28 cellular contexts compared by ENCODE assay signal in the genomic region with DNA sequence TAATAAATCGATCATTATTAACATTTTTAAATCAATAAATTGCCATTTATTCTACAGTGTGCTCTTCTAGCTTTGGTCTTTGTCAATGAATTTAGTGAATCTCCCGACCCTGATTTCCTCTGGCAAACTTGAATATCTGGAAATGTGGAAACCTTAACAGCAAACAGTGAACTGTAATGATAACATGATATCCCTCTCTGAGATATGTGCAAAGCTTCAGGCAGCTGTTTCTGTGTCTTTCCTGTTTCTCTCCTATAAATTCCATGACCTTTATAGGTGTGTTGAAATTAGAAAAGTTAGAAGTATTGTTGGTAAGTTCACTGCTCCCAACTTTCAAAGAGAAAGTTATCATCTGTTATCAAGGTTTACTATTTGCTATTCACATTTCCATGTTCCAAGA.
"Had no signal": no experiment of that assay in that cellular context is flagged by ENCODE, and none has a peak within 500 bp of the region (broad histone marks: within the 10 kb centered on the region; RNA-seq: fewer than 3 reads in every experiment).

No MANE protein-coding gene starts in this region.

- H3K36me3 ChIP-seq: brain microvascular endothelial cell, esophagus muscularis mucosa, gastrocnemius medialis, heart left ventricle had no signal

- H3K27ac ChIP-seq: brain microvascular endothelial cell, esophagus muscularis mucosa, foreskin keratinocyte, gastrocnemius medialis, heart left ventricle had no signal

- H3K27me3 ChIP-seq: brain microvascular endothelial cell, esophagus muscularis mucosa, gastrocnemius medialis, heart left ventricle had no signal

- DNase-seq: activated B cell treated with CpG ODN at 0.5 μM for 24 hours; activated CD4-positive, alpha-beta T cell treated with anti-CD3 and anti-CD28 coated beads for 48 hours; activated CD4-positive, alpha-beta T cell treated with anti-CD3 and anti-CD28 coated beads, Interleukin-2, amount 50 U/mL, for 1 hour; activated CD4-positive, alpha-beta T cell treated with anti-CD3 and anti-CD28 coated beads, Interleukin-2, amount 50 U/mL, for 48 hours; activated CD8-positive, alpha-beta memory T cell treated with anti-CD3 and anti-CD28 coated beads for 24 hours; activated CD8-positive, alpha-beta T cell treated with anti-CD3 and anti-CD28 coated beads for 36 hours; activated effector memory CD4-positive, alpha-beta T cell treated with Interleukin-2 at 50 U/mL for 16 hours; activated gamma-delta T cell treated with Interleukin-2 at 50 U/mL for 16 hours; activated naive CD4-positive, alpha-beta T cell treated with anti-CD3 and anti-CD28 coated beads, Interleukin-2, amount 50 U/mL, for 16 hours; activated naive CD4-positive, alpha-beta T cell treated with Interleukin-2 at 50 U/mL for 16 hours; activated T-cell treated with anti-CD3 and anti-CD28 coated beads, Interleukin-2, amount 50 U/mL, for 4 hours; amniotic stem cell; anterior cingulate cortex; brain microvascular endothelial cell; caudate nucleus; cortex of kidney; dermis blood vessel endothelial cell; effector CD4-positive, alpha-beta T cell; effector memory CD8-positive, alpha-beta T cell; erythroblast; gastrocnemius medialis; glutamatergic neuron; heart left ventricle; T-helper 2 cell had no signal

- H3K4me3 ChIP-seq: esophagus muscularis mucosa, gastrocnemius medialis, heart left ventricle had no signal

- H3K9me3 ChIP-seq: esophagus muscularis mucosa, gastrocnemius medialis, heart left ventricle had no signal

- ATAC-seq: activated CD4-positive, CD25-positive, alpha-beta regulatory T cell treated with anti-CD3 and anti-CD28 coated beads, Interleukin-2, amount 50 U/mL, for 24 hours; activated CD8-positive, alpha-beta T cell treated with anti-CD3 and anti-CD28 coated beads for 36 hours; activated T-cell treated with anti-CD3 and anti-CD28 coated beads, Interleukin-2, amount 50 U/mL, for 4 hours; activated T-helper 17 cell treated with anti-CD3 and anti-CD28 coated beads, Interleukin-2, amount 50 U/mL, for 72 hours; effector memory CD8-positive, alpha-beta T cell; gastrocnemius medialis; heart left ventricle had no signal
